21 cellular contexts compared by ENCODE assay signal in genomic region chr10:6522230-6522629, GRCh38. TPM values are rescaled to one million over a fixed set of nuclear protein-coding genes. Genes with fewer than 3 reads are reported as not detected.
A peak's percentile ranks its signal among the peaks of the same experiment; 100 is the strongest.
DNase-seq lines count a peak whose midpoint lies in the region; ATAC-seq, FAIRE-seq and TF ChIP-seq lines count a peak whose summit lies in the region.
"Had no signal": no experiment of that assay in that cellular context is flagged by ENCODE, and none has a peak within 500 bp of the region (broad histone marks: within the 10 kb centered on the region; RNA-seq: fewer than 3 reads in every experiment).

No MANE protein-coding gene starts in this region.

- no peak for DNase-seq in activated T-cell treated with anti-CD3 and anti-CD28 coated beads, Interleukin-2, amount 50 U/mL, for 72 hours
- no peak for DNase-seq in activated T-cell treated with anti-CD3 and anti-CD28 coated beads, Interleukin-2, amount 50 U/mL, for 24 hours
- DNase-seq in RCC 7860 (ENCODE audit: low spot score): peak; percentile 39
- peak; percentile 79 for DNase-seq in bronchial epithelial cell (ENCODE audit: low read depth)
- DNase-seq in kidney tubule cell (ENCODE audit: low spot score): peak; percentile 53
- no peak for DNase-seq in NCI-H69 (lab: John Stamatoyannopoulos, UW)
- no peak for DNase-seq in NCI-H1694 treated with DMSO at 0.1 percent for 48 hours (lab: John Stamatoyannopoulos, UW)
- DNase-seq: 8988T, C1 segment of cervical spinal cord, DMS153, H9, MV-4-11, NCI-H1436, NCI-H2081 treated with DMSO at 0.1 percent for 48 hours, NCI-H226, NCI-H526, PC-9, SHP77 treated with DMSO at 0.1 percent for 48 hours had no signal

- H3K4me1 Mint-ChIP-seq in activated T-cell treated with anti-CD3 and anti-CD28 coated beads, Interleukin-2, amount 50 U/mL, for 72 hours (ENCODE audit: low read depth): peaks cover 70% of the 10 kb centered on the region
- peaks cover 80% of the 10 kb centered on the region for H3K4me1 Mint-ChIP-seq in activated T-cell treated with anti-CD3 and anti-CD28 coated beads, Interleukin-2, amount 50 U/mL, for 24 hours (ENCODE audit: low read depth)

- H3K4me3 ChIP-seq in bronchial epithelial cell (ENCODE audit: low read depth, low read length): no peak overlapping the region
- H3K4me3 ChIP-seq: PC-9 had no signal

- no peaks in the 10 kb centered on the region for H3K9me3 Mint-ChIP-seq in activated T-cell treated with anti-CD3 and anti-CD28 coated beads, Interleukin-2, amount 50 U/mL, for 72 hours
- no peaks in the 10 kb centered on the region for H3K9me3 Mint-ChIP-seq in activated T-cell treated with anti-CD3 and anti-CD28 coated beads, Interleukin-2, amount 50 U/mL, for 24 hours
- H3K9me3 Mint-ChIP-seq: H9, IgD-negative memory B cell had no signal

- H3K36me3 Mint-ChIP-seq in activated T-cell treated with anti-CD3 and anti-CD28 coated beads, Interleukin-2, amount 50 U/mL, for 72 hours (ENCODE audit: insufficient read depth in 2 of 2): peaks cover 4 to 11% of the 10 kb centered on the region in 2 donors
- H3K36me3 Mint-ChIP-seq in activated T-cell treated with anti-CD3 and anti-CD28 coated beads, Interleukin-2, amount 50 U/mL, for 24 hours (ENCODE audit: low read depth): peaks cover 52% of the 10 kb centered on the region
- H3K36me3 Mint-ChIP-seq: IgD-negative memory B cell had no signal

- TF ChIP-seq CTCF in bronchial epithelial cell (IDR thresholded peaks at IDR 0.05; ENCODE audit: insufficient read depth, low read length, severe bottlenecking): no peak

- H3K27me3 Mint-ChIP-seq in activated T-cell treated with anti-CD3 and anti-CD28 coated beads, Interleukin-2, amount 50 U/mL, for 72 hours (ENCODE audit: low read depth): no peaks in the 10 kb centered on the region
- no peaks in the 10 kb centered on the region for H3K27me3 Mint-ChIP-seq in activated T-cell treated with anti-CD3 and anti-CD28 coated beads, Interleukin-2, amount 50 U/mL, for 24 hours

- FAIRE-seq in RCC 7860 (lab: Jason Lieb, UNC) (no peak), bronchial epithelial cell (lab: Jason Lieb, UNC) (no peak)

- ATAC-seq in activated T-cell treated with anti-CD3 and anti-CD28 coated beads, Interleukin-2, amount 50 U/mL, for 72 hours (replicated peaks in 1 of 2): no peak
- no peak for ATAC-seq in GM18867 (IDR thresholded peaks at IDR 0.05; ENCODE audit: unreplicated experiment)

- H3K4me3 Mint-ChIP-seq in activated T-cell treated with anti-CD3 and anti-CD28 coated beads, Interleukin-2, amount 50 U/mL, for 72 hours: no peak overlapping the region
- H3K4me3 Mint-ChIP-seq in activated T-cell treated with anti-CD3 and anti-CD28 coated beads, Interleukin-2, amount 50 U/mL, for 24 hours: no peak overlapping the region
- H3K4me3 Mint-ChIP-seq: H9, IgD-negative memory B cell had no signal

- no peaks in the 10 kb centered on the region for H3K36me3 ChIP-seq in bronchial epithelial cell (ENCODE audit: control insufficient read depth, insufficient read depth, low read length)

- no peaks in the 10 kb centered on the region for H3K27me3 ChIP-seq in bronchial epithelial cell (ENCODE audit: control insufficient read depth, insufficient read depth, low read length)

- peak overlapping the region; percentile 27 for H3K27ac Mint-ChIP-seq in activated T-cell treated with anti-CD3 and anti-CD28 coated beads, Interleukin-2, amount 50 U/mL, for 72 hours
- H3K27ac Mint-ChIP-seq in activated T-cell treated with anti-CD3 and anti-CD28 coated beads, Interleukin-2, amount 50 U/mL, for 24 hours: no peak overlapping the region
- H3K27ac Mint-ChIP-seq: H9, IgD-negative memory B cell had no signal

RNA-seq across cellular contexts. Expression of gene PRKCQ, which starts 57.8 kb away (rescaled TPM):
- total RNA-seq in activated T-cell treated with anti-CD3 and anti-CD28 coated beads, Interleukin-2, amount 50 U/mL, for 72 hours: 10 to 100 TPM; 42.9 to 49.2 TPM
- 1.7 and 2.1 TPM in 2 replicates for total RNA-seq in bronchial epithelial cell
- total RNA-seq: LHCN-M2 had no signal

Comparison
In these comparisons a context has a peak if more than half of its experiments do, and no peak if none do; other contexts are left out.
1. DNase-seq: peak in RCC 7860 (single experiment), bronchial epithelial cell (single experiment) and kidney tubule cell (single experiment); none in activated T-cell treated with anti-CD3 and anti-CD28 coated beads, Interleukin-2, amount 50 U/mL, for 72 hours (0 of 2), activated T-cell treated with anti-CD3 and anti-CD28 coated beads, Interleukin-2, amount 50 U/mL, for 24 hours (single experiment), NCI-H69 (single experiment) and NCI-H1694 treated with DMSO at 0.1 percent for 48 hours (single experiment).
2. RNA of gene PRKCQ, which starts 57.8 kb away (total RNA-seq): 42.9 to 49.2 TPM in activated T-cell treated with anti-CD3 and anti-CD28 coated beads, Interleukin-2, amount 50 U/mL, for 72 hours; 1.7 to 2.1 TPM in bronchial epithelial cell; every median in the first group is over 10 times any median in the second.